Comparison of ENCODE assay signal across 10 cellular contexts in genomic region chr15:35320911-35321310, GRCh38.
"Had no signal": no experiment of that assay in that cellular context is flagged by ENCODE, and none has a peak within 500 bp of the region (broad histone marks: within the 10 kb centered on the region; RNA-seq: fewer than 3 reads in every experiment).

No MANE protein-coding gene starts in this region.

- H3K27ac ChIP-seq: GM23248, HL-60 had no signal

- H3K4me3 ChIP-seq: GM23248, HAP-1 had no signal

- H3K36me3 ChIP-seq: HAP-1 had no signal

- H2AFZ ChIP-seq: GM23248 had no signal

- H3K4me1 Mint-ChIP-seq: IgD-negative memory B cell had no signal

- H3K4me3 Mint-ChIP-seq: HFFc6, IgD-negative memory B cell had no signal

- H3K4me1 ChIP-seq: HAP-1 had no signal

- H3K9me3 Mint-ChIP-seq: HFFc6, IgD-negative memory B cell had no signal

- ATAC-seq: HCT116, HepG2 had no signal

- H3K9me3 ChIP-seq: HAP-1 had no signal

- H3K27ac Mint-ChIP-seq: HFFc6, IgD-negative memory B cell had no signal

- H3K9ac ChIP-seq: GM23248 had no signal

- DNase-seq: GM23248, GOT3, H7, HFFc6, KG1 had no signal

- H3K27me3 Mint-ChIP-seq: IgD-negative memory B cell had no signal
